Comparison of ENCODE assay signal across 12 cellular contexts in the genomic region with DNA sequence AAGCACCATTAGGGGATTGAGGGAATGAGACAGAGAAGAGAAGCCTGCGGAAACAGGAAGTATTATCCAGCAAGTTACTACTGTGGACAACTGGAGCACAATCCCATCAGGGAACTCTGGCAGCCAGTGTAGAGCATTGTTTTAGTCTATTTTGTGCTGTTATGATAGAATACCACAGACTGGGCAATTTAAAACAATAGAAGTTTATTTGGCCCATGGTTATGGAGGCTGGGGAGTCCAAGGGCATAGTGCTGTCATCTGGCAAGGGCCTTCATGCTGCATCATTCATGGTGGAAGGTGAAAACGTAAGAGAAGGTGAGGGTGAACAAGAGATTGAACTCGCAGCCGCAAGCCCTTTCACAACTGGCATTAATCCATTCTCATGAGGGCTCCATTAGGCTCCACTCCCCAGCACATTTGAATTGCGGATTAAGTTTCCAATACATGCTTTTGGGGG. TPM values are rescaled to one million over a fixed set of nuclear protein-coding genes. Genes with fewer than 3 reads are reported as not detected.
A peak's percentile ranks its signal among the peaks of the same experiment; 100 is the strongest.
DNase-seq lines count a peak whose midpoint lies in the region; ATAC-seq and TF ChIP-seq lines count a peak whose summit lies in the region.
"Had no signal": no experiment of that assay in that cellular context is flagged by ENCODE, and none has a peak within 500 bp of the region (broad histone marks: within the 10 kb centered on the region; RNA-seq: fewer than 3 reads in every experiment).

No MANE protein-coding gene starts in this region.

- H3K27me3 Mint-ChIP-seq in mesothelial cell of epicardium (ENCODE audit: low read depth): no peaks in the 10 kb centered on the region

- H3K36me3 Mint-ChIP-seq in mesothelial cell of epicardium: no peaks in the 10 kb centered on the region
- H3K36me3 Mint-ChIP-seq: memory B cell had no signal

- in situ Hi-C loops in brain microvascular endothelial cell (cut with HindIII; ENCODE audit: low pct_ligation_motif_present, low sequenced_read_pairs): no loop called here

- H3K27me3 ChIP-seq in left ventricle myocardium inferior (ENCODE audit: low read depth) (no peaks in the 10 kb centered on the region), brain microvascular endothelial cell (replicated peaks) (no peaks in the 10 kb centered on the region), upper lobe of right lung (no peaks in the 10 kb centered on the region)

- DNase-seq in left ventricle myocardium inferior: no peak
- DNase-seq in left ventricle myocardium superior: no peak
- DNase-seq in brain microvascular endothelial cell: no peak
- no peak for DNase-seq in mesothelial cell of epicardium (ENCODE audit: low spot score in 2 of 2, unreplicated experiment in 2 of 2)
- no peak for DNase-seq in upper lobe of right lung
- DNase-seq in epidermal melanocyte (ENCODE audit: insufficient read length, low spot score): no peak
- DNase-seq: NCI-H1694 treated with DMSO at 0.1 percent for 48 hours, WERI-Rb-1 had no signal

- peak overlapping the region; percentile 74 for H3K27ac Mint-ChIP-seq in mesothelial cell of epicardium
- H3K27ac Mint-ChIP-seq: memory B cell had no signal

- no peak overlapping the region for H3K4me3 Mint-ChIP-seq in mesothelial cell of epicardium
- H3K4me3 Mint-ChIP-seq: memory B cell had no signal

- ATAC-seq in left ventricle myocardium superior (no peak), upper lobe of right lung (no peak), HG03521 (IDR thresholded peaks at IDR 0.05; ENCODE audit: unreplicated experiment) (no peak), GM18873 (IDR thresholded peaks at IDR 0.05; ENCODE audit: low FRiP score, unreplicated experiment) (no peak)
- ATAC-seq: HCT116 had no signal

- no peaks in the 10 kb centered on the region for H3K36me3 ChIP-seq in left ventricle myocardium inferior
- H3K36me3 ChIP-seq in brain microvascular endothelial cell (replicated peaks): no peaks in the 10 kb centered on the region
- H3K36me3 ChIP-seq in upper lobe of right lung: no peaks in the 10 kb centered on the region
- H3K36me3 ChIP-seq: WERI-Rb-1 had no signal

- H3K9me3 ChIP-seq in left ventricle myocardium inferior (replicated peaks) (no peaks in the 10 kb centered on the region), upper lobe of right lung (no peaks in the 10 kb centered on the region)

- peaks cover 25% of the 10 kb centered on the region for H3K4me1 Mint-ChIP-seq in mesothelial cell of epicardium

- H3K9me3 Mint-ChIP-seq in mesothelial cell of epicardium: no peaks in the 10 kb centered on the region
- H3K9me3 Mint-ChIP-seq: memory B cell had no signal

- intact Hi-C loops in left ventricle myocardium inferior (cut with micrococcal nuclease): no loop called here
- intact Hi-C loops in left ventricle myocardium superior (cut with micrococcal nuclease): no loop called here
- intact Hi-C loops in upper lobe of right lung (cut with DNase I): no loop called here

- no peak overlapping the region for H3K4me3 ChIP-seq in left ventricle myocardium inferior
- H3K4me3 ChIP-seq in brain microvascular endothelial cell (ENCODE audit: low read depth, low read length): no peak overlapping the region
- no peak overlapping the region for H3K4me3 ChIP-seq in upper lobe of right lung

- TF ChIP-seq CTCF in left ventricle myocardium inferior (IDR thresholded peaks at IDR 0.05; ENCODE audit: borderline replicate concordance) (no peak), brain microvascular endothelial cell (IDR thresholded peaks at IDR 0.05; ENCODE audit: low read depth, low read length, missing control alignments) (no peak), mesothelial cell of epicardium (IDR thresholded peaks at IDR 0.05; ENCODE audit: unreplicated experiment) (no peak), upper lobe of right lung (IDR thresholded peaks at IDR 0.05) (no peak)

- H3K4me1 ChIP-seq in left ventricle myocardium inferior (peaks cover 62% of the 10 kb centered on the region), upper lobe of right lung (peaks cover 64% of the 10 kb centered on the region)

- H3K27ac ChIP-seq in left ventricle myocardium inferior (replicated peaks): peak overlapping the region; percentile 67
- peak overlapping the region; percentile 23 for H3K27ac ChIP-seq in brain microvascular endothelial cell
- peak overlapping the region; percentile 43 for H3K27ac ChIP-seq in upper lobe of right lung
- H3K27ac ChIP-seq: WERI-Rb-1 had no signal

RNA-seq across cellular contexts. Expression of a gene that starts 43.5 kb away (rescaled TPM):
- total RNA-seq in left ventricle myocardium inferior (4.6 TPM), left ventricle myocardium superior (4.4 TPM), mesothelial cell of epicardium (9.7 to 11.9 TPM (median 10.6 TPM) in 3 replicates), upper lobe of right lung (15.0 TPM)

RNA-seq across cellular contexts. Expression of a gene that starts 55.5 kb away (rescaled TPM):
- total RNA-seq in left ventricle myocardium inferior (31.0 TPM), left ventricle myocardium superior (37.2 TPM), mesothelial cell of epicardium (52.6 to 53.8 TPM (median 52.6 TPM) in 3 replicates), upper lobe of right lung (46.1 TPM)
